10 cellular contexts compared by ENCODE assay signal in genomic region chr3:174442317-174442682, GRCh38.
DNase-seq lines count a peak whose midpoint lies in the region; ATAC-seq and TF ChIP-seq lines count a peak whose summit lies in the region.
"Had no signal": no experiment of that assay in that cellular context is flagged by ENCODE, and none has a peak within 500 bp of the region (broad histone marks: within the 10 kb centered on the region; RNA-seq: fewer than 3 reads in every experiment).

No MANE protein-coding gene starts in this region.

- H3K27me3 ChIP-seq in GM23248 (replicated peaks; ENCODE audit: insufficient read depth) (no peaks in the 10 kb centered on the region), WERI-Rb-1 (ENCODE audit: insufficient read depth, low read depth, severe bottlenecking) (no peaks in the 10 kb centered on the region), gastroesophageal sphincter (no peaks in the 10 kb centered on the region), skeletal muscle satellite cell (ENCODE audit: control insufficient read depth, insufficient read depth, low read length) (no peaks in the 10 kb centered on the region)

- H3K36me3 Mint-ChIP-seq in activated T-helper 2 cell treated with anti-CD3 and anti-CD28 coated beads, Interferon-gamma antibody, Interleukin-2, Interleukin-4, amounts not matched to agents 10 μg/mL and 5 μg/mL and 100 μg/mL, durations not matched to agents 14 hours and 24 hours and 36 hours (ENCODE audit: low read depth) = no peaks in the 10 kb centered on the region
- H3K36me3 Mint-ChIP-seq: stimulated activated naive B cell treated with anti-CD40 and anti-IgM and Interleukin-4, amounts not matched to agents 10 μg/mL and 1 μg/mL and 100 μg/mL, for 72 hours had no signal

- peaks cover 52% of the 10 kb centered on the region for H3K79me2 ChIP-seq in GM23248 (ENCODE audit: insufficient read depth)

- H3K4me3 ChIP-seq in GM23248 = peak overlapping the region; percentile 89
- peak overlapping the region; percentile 76 for H3K4me3 ChIP-seq in WERI-Rb-1 (ENCODE audit: low read depth, low read length)
- H3K4me3 ChIP-seq in gastroesophageal sphincter = peak overlapping the region; percentile 83 to 87
- H3K4me3 ChIP-seq in skeletal muscle satellite cell (ENCODE audit: low read length) = peak overlapping the region; percentile 89

- no peaks in the 10 kb centered on the region for H3K9me3 Mint-ChIP-seq in activated T-helper 2 cell treated with anti-CD3 and anti-CD28 coated beads, Interferon-gamma antibody, Interleukin-2, Interleukin-4, amounts not matched to agents 10 μg/mL and 5 μg/mL and 100 μg/mL, durations not matched to agents 14 hours and 24 hours and 36 hours
- H3K9me3 Mint-ChIP-seq: stimulated activated naive B cell treated with anti-CD40 and anti-IgM and Interleukin-4, amounts not matched to agents 10 μg/mL and 1 μg/mL and 100 μg/mL, for 72 hours had no signal

- no peak for TF ChIP-seq EP300 in gastroesophageal sphincter (IDR thresholded peaks at IDR 0.05)

- H2AFZ ChIP-seq in GM23248 = peak overlapping the region; percentile 81

- in situ Hi-C loops in GM23248 (cut with MboI) = no loop called here

- H3K9me3 ChIP-seq in GM23248 (ENCODE audit: low read depth) (no peaks in the 10 kb centered on the region), WERI-Rb-1 (ENCODE audit: severe bottlenecking) (no peaks in the 10 kb centered on the region), gastroesophageal sphincter (no peaks in the 10 kb centered on the region), skeletal muscle satellite cell (replicated peaks; ENCODE audit: low read length) (no peaks in the 10 kb centered on the region)

- H3K36me3 ChIP-seq in GM23248 (ENCODE audit: low read depth) = no peaks in the 10 kb centered on the region
- no peaks in the 10 kb centered on the region for H3K36me3 ChIP-seq in WERI-Rb-1
- no peaks in the 10 kb centered on the region for H3K36me3 ChIP-seq in gastroesophageal sphincter
- H3K36me3 ChIP-seq in skeletal muscle satellite cell (ENCODE audit: insufficient read depth, low read length) = no peaks in the 10 kb centered on the region

- no peaks in the 10 kb centered on the region for H3K9me2 ChIP-seq in GM23248 (ENCODE audit: insufficient read depth)

- H3K4me1 ChIP-seq in GM23248 (ENCODE audit: insufficient read depth) (peaks cover 28% of the 10 kb centered on the region), gastroesophageal sphincter (peaks cover 0 to 15% (median 3%) of the 10 kb centered on the region in 3 donors), skeletal muscle satellite cell (ENCODE audit: control insufficient read depth, insufficient read depth, low read length) (peaks cover 26% of the 10 kb centered on the region)

- H3K4me2 ChIP-seq in GM23248 (ENCODE audit: unreplicated experiment) (peak overlapping the region; percentile 100), skeletal muscle satellite cell (ENCODE audit: low read length) (peak overlapping the region; percentile 86)

- no peak for TF ChIP-seq POLR2A in gastroesophageal sphincter (IDR thresholded peaks at IDR 0.05)

- H3K4me3 Mint-ChIP-seq in activated T-helper 2 cell treated with anti-CD3 and anti-CD28 coated beads, Interferon-gamma antibody, Interleukin-2, Interleukin-4, amounts not matched to agents 10 μg/mL and 5 μg/mL and 100 μg/mL, durations not matched to agents 14 hours and 24 hours and 36 hours (ENCODE audit: low read depth) = no peak overlapping the region

- peaks cover 11% of the 10 kb centered on the region for H3K4me1 Mint-ChIP-seq in activated T-helper 2 cell treated with anti-CD3 and anti-CD28 coated beads, Interferon-gamma antibody, Interleukin-2, Interleukin-4, amounts not matched to agents 10 μg/mL and 5 μg/mL and 100 μg/mL, durations not matched to agents 14 hours and 24 hours and 36 hours (ENCODE audit: low read depth)

- intact Hi-C loops in activated T-helper 2 cell treated with anti-CD3 and anti-CD28 coated beads, Interferon-gamma antibody, Interleukin-2, Interleukin-4, amounts not matched to agents 10 μg/mL and 5 μg/mL and 100 μg/mL, durations not matched to agents 14 hours and 24 hours and 36 hours (cut with micrococcal nuclease) = no loop called here

- peaks cover 25% of the 10 kb centered on the region for H3K27me3 Mint-ChIP-seq in activated T-helper 2 cell treated with anti-CD3 and anti-CD28 coated beads, Interferon-gamma antibody, Interleukin-2, Interleukin-4, amounts not matched to agents 10 μg/mL and 5 μg/mL and 100 μg/mL, durations not matched to agents 14 hours and 24 hours and 36 hours (ENCODE audit: low read depth)

- no peak overlapping the region for H3K27ac Mint-ChIP-seq in activated T-helper 2 cell treated with anti-CD3 and anti-CD28 coated beads, Interferon-gamma antibody, Interleukin-2, Interleukin-4, amounts not matched to agents 10 μg/mL and 5 μg/mL and 100 μg/mL, durations not matched to agents 14 hours and 24 hours and 36 hours
- H3K27ac Mint-ChIP-seq: stimulated activated naive B cell treated with anti-CD40 and anti-IgM and Interleukin-4, amounts not matched to agents 10 μg/mL and 1 μg/mL and 100 μg/mL, for 72 hours had no signal

- TF ChIP-seq CTCF in WERI-Rb-1 (IDR thresholded peaks at IDR 0.05; ENCODE audit: low read depth, low read length) (no peak), gastroesophageal sphincter (IDR thresholded peaks at IDR 0.05) (no peak), GM10266 (IDR thresholded peaks at IDR 0.05; ENCODE audit: control insufficient read depth, insufficient read depth, low read depth, missing control alignments) (no peak)

- H3K27ac ChIP-seq in GM23248 (peak overlapping the region; percentile 100), WERI-Rb-1 (peak overlapping the region; percentile 99), gastroesophageal sphincter (peak overlapping the region; percentile 93 to 99 (median 98)), caudate nucleus (ENCODE audit: low read depth, low read length) (no peak overlapping the region)

- WGBS in GM23248 (ENCODE audit: low coverage in 1 of 2, low lambda C conversion rate in 2 of 2, missing lambda C conversion rate in 2 of 2), 2 experiments = 26 to 27% methylated on average over 4 of the region's 4 CpGs
- 37 to 38% methylated on average over 4 of the region's 4 CpGs for WGBS in gastroesophageal sphincter (ENCODE audit: low coverage in 1 of 2), 2 donors

- DNase-seq in GM23248 = peak; percentile 60
- DNase-seq in WERI-Rb-1 = no peak
- no peak for DNase-seq in GM10266 (ENCODE audit: extremely low spot score)
- no peak for DNase-seq in activated T-helper 2 cell treated with anti-CD3 and anti-CD28 coated beads, Interferon-gamma antibody, Interleukin-2, Interleukin-4, amounts not matched to agents 10 μg/mL and 5 μg/mL and 100 μg/mL, durations not matched to agents 14 hours and 24 hours and 36 hours (ENCODE audit: low spot score)
- DNase-seq in caudate nucleus (lab: John Stamatoyannopoulos, UW) = no peak
- DNase-seq: activated CD4-positive, alpha-beta T cell treated with anti-CD3 and anti-CD28 coated beads for 4 hours; stimulated activated naive B cell treated with anti-CD40 and anti-IgM and Interleukin-4, amounts not matched to agents 10 μg/mL and 1 μg/mL and 100 μg/mL, for 72 hours had no signal

- H3F3A ChIP-seq in GM23248 (ENCODE audit: insufficient read depth) = peaks cover 38% of the 10 kb centered on the region

- no peaks in the 10 kb centered on the region for H4K20me1 ChIP-seq in GM23248 (ENCODE audit: insufficient read depth)

- H3K9ac ChIP-seq in GM23248 (peak overlapping the region; percentile 96), skeletal muscle satellite cell (ENCODE audit: low read depth, low read length) (peak overlapping the region; percentile 97)

- ATAC-seq in gastroesophageal sphincter (no peak), HG03025 (IDR thresholded peaks at IDR 0.05; ENCODE audit: low FRiP score, unreplicated experiment) (no peak)
- ATAC-seq: stimulated activated naive B cell treated with anti-CD40 and anti-IgM and Interleukin-4, amounts not matched to agents 10 μg/mL and 1 μg/mL and 100 μg/mL, for 72 hours had no signal
